ENCODE assay signal across 14 cellular contexts in genomic region chr14:99853206-99853605, GRCh38. TPM values are rescaled to one million over a fixed set of nuclear protein-coding genes. Genes with fewer than 3 reads are reported as not detected.
DNase-seq lines count a peak whose midpoint lies in the region; ATAC-seq and TF ChIP-seq lines count a peak whose summit lies in the region.
"Had no signal": no experiment of that assay in that cellular context is flagged by ENCODE, and none has a peak within 500 bp of the region (broad histone marks: within the 10 kb centered on the region; RNA-seq: fewer than 3 reads in every experiment).

No MANE protein-coding gene starts in this region.

- H3K4me1 ChIP-seq in MM.1S (ENCODE audit: low read length) (peaks cover 9% of the 10 kb centered on the region; the same call in 1 of the 2 replicates), vagina (no peaks in the 10 kb centered on the region)

- TF ChIP-seq CTCF in MM.1S (IDR thresholded peaks at IDR 0.05; ENCODE audit: low read length) (no peak), vagina (IDR thresholded peaks at IDR 0.05) (no peak)

- DNase-seq in Right ventricle myocardium inferior (ENCODE audit: missing footprints) (no peak), cardiac septum (ENCODE audit: low spot score) (no peak), MM.1S (no peak), germinal center (ENCODE audit: low spot score) (peak; percentile 16), G401 (ENCODE audit: low spot score) (no peak), vagina (ENCODE audit: extremely low spot score in 2 of 2) (no peak), NCI-H2029 (lab: John Stamatoyannopoulos, UW) (no peak)
- peak; percentile 28 for DNase-seq in stimulated activated CD8-positive, alpha-beta memory T cell treated with anti-CD3 and anti-CD28 coated beads, Interleukin-4, amount 100 ng/mL, for 48 hours
- DNase-seq: activated CD8-positive, alpha-beta memory T cell treated with anti-CD3 and anti-CD28 coated beads, Interleukin-2, amount 50 U/mL, for 48 hours; NCI-H1694 treated with DMSO at 0.1 percent for 48 hours had no signal

- H3K27ac ChIP-seq in MM.1S (ENCODE audit: low read length) (no peak overlapping the region), vagina (no peak overlapping the region)
- H3K27ac ChIP-seq: SK-N-MC, tibial nerve, VCaP had no signal

- H3K9me3 ChIP-seq in MM.1S (replicated peaks; ENCODE audit: insufficient read depth, low read length) (no peaks in the 10 kb centered on the region), vagina (no peaks in the 10 kb centered on the region)
- H3K9me3 ChIP-seq: tibial nerve had no signal

- no peak overlapping the region for H3K9ac ChIP-seq in MM.1S (ENCODE audit: low read length)

- H3K27me3 ChIP-seq in MM.1S (replicated peaks; ENCODE audit: insufficient read depth, low read length) (no peaks in the 10 kb centered on the region), vagina (no peaks in the 10 kb centered on the region)
- H3K27me3 ChIP-seq: tibial nerve had no signal

- in situ Hi-C loops in G401 (cut with HindIII; ENCODE audit: low sequenced_read_pairs), result no loop called here

- no peaks in the 10 kb centered on the region for H3K79me2 ChIP-seq in MM.1S (ENCODE audit: low read length)

- H3K4me3 ChIP-seq in MM.1S (ENCODE audit: low read length), result no peak overlapping the region
- H3K4me3 ChIP-seq in vagina, result no peak overlapping the region
- H3K4me3 ChIP-seq: SK-N-MC, tibial nerve had no signal

- no peak overlapping the region for H2AFZ ChIP-seq in MM.1S (ENCODE audit: low read length)

- no peaks in the 10 kb centered on the region for H3F3A ChIP-seq in MM.1S (ENCODE audit: insufficient read depth, low read length)

- peak; percentile 84 for ATAC-seq in Right ventricle myocardium inferior

- no peak for TF ChIP-seq POLR2A in vagina (IDR thresholded peaks at IDR 0.05)

- no peaks in the 10 kb centered on the region for H4K20me1 ChIP-seq in MM.1S (ENCODE audit: insufficient read depth, low read length)

- peak overlapping the region; percentile 18; the same call in 1 of the 2 replicates for H3K4me2 ChIP-seq in MM.1S (ENCODE audit: low read depth, low read length)

- no peaks in the 10 kb centered on the region for H3K36me3 ChIP-seq in MM.1S (replicated peaks; ENCODE audit: insufficient read depth, low read length)
- H3K36me3 ChIP-seq in vagina, result peaks cover 0 to 10% of the 10 kb centered on the region in 2 donors

- intact Hi-C loops in Right ventricle myocardium inferior (cut with DNase I), result no loop called here
- intact Hi-C loops in cardiac septum (cut with DNase I), result no loop called here
- intact Hi-C loops in vagina (cut with DNase I), result no loop called here

- H3K9me2 ChIP-seq in MM.1S (replicated peaks; ENCODE audit: insufficient read depth, low read length), result no peaks in the 10 kb centered on the region

RNA-seq across cellular contexts. Expression of gene EML1, which starts 60.0 kb away (rescaled TPM):
- total RNA-seq in Right ventricle myocardium inferior (49.6 TPM), cardiac septum (29.9 TPM), vagina (32.7 TPM)
- 19.2 and 23.5 TPM in 2 replicates for total RNA-seq in G401 (2014; rRNA removed; shearing (Covaris generic))
- total RNA-seq: B cell had no signal

Comparison
In these comparisons a context has a peak if more than half of its experiments do, and no peak if none do; other contexts are left out.
1. DNase-seq: peak in germinal center (single experiment) and stimulated activated CD8-positive, alpha-beta memory T cell treated with anti-CD3 and anti-CD28 coated beads, Interleukin-4, amount 100 ng/mL, for 48 hours (single experiment); none in Right ventricle myocardium inferior (single experiment), cardiac septum (single experiment), MM.1S (single experiment), G401 (single experiment), vagina (0 of 2) and NCI-H2029 (single experiment).